Comparison of ENCODE assay signal across 8 cellular contexts in the genomic region with DNA sequence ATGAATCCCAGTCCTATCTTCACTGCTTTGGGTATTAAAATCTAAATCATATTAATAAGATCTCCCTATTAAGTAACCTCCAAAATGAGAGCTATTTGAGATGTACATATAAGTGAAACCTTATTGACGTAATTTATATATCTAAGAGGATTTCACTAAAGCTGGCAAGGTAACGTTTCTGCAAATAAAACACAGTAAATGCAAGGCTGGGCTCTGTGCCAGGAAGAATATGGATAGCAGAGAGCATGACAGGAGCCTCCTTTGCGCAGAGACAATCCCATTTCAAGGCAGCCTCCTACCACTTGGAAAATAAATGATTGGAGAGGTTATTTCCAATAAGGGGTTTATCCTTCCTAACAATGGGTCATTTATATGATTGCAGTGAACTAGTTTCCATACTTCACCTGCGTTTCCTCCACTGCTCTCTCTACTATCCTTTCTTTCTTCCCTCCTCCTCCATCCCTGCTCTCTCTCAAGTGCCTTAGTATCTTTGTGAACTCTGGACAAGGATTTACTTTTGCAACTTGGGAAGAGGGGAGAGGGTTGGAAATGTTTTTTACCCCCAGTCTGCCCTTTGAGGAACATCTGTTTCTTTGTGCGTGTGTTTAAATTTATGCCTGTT. TPM values are rescaled to one million over a fixed set of nuclear protein-coding genes. Genes with fewer than 3 reads are reported as not detected.
DNase-seq lines count a peak whose midpoint lies in the region; ATAC-seq and TF ChIP-seq lines count a peak whose summit lies in the region.

No MANE protein-coding gene starts in this region.

- H3K9me2 ChIP-seq in DOHH2 (replicated peaks; ENCODE audit: control insufficient read depth, low read length): no peaks in the 10 kb centered on the region

- H3K27me3 ChIP-seq in DOHH2 (ENCODE audit: control insufficient read depth, low read length) (no peaks in the 10 kb centered on the region), testis (no peaks in the 10 kb centered on the region)

- H3K4me3 ChIP-seq in DOHH2 (ENCODE audit: low read length): peak overlapping the region; percentile 90
- peak overlapping the region; percentile 93 for H3K4me3 ChIP-seq in coronary artery
- H3K4me3 ChIP-seq in testis: no peak overlapping the region

- peaks cover 55% of the 10 kb centered on the region for H3K4me1 ChIP-seq in DOHH2 (ENCODE audit: control insufficient read depth, low read length)
- H3K4me1 ChIP-seq in testis: peaks cover 44% of the 10 kb centered on the region

- peak; percentile 70 for DNase-seq in NCI-H2227 (lab: John Stamatoyannopoulos, UW; ENCODE audit: unreplicated experiment)
- no peak for DNase-seq in coronary artery (ENCODE audit: low spot score)
- no peak for DNase-seq in osteocyte (ENCODE audit: extremely low spot score, unreplicated experiment)
- DNase-seq in GDM1 (lab: John Stamatoyannopoulos, UW): no peak
- DNase-seq in testis: no peak
- DNase-seq in activated T-helper 2 cell treated with anti-CD3 and anti-CD28 coated beads, Interferon-gamma antibody, Interleukin-2, Interleukin-4, amounts not matched to agents 10 μg/mL and 5 μg/mL and 100 μg/mL, durations not matched to agents 14 hours and 24 hours and 36 hours (ENCODE audit: low spot score): no peak

- peaks cover 49% of the 10 kb centered on the region for H3F3A ChIP-seq in DOHH2 (ENCODE audit: control insufficient read depth, insufficient read depth)

- H3K9me3 ChIP-seq in DOHH2 (ENCODE audit: control insufficient read depth, insufficient read depth, low read length): no peaks in the 10 kb centered on the region
- H3K9me3 ChIP-seq in testis: no peaks in the 10 kb centered on the region

- H4K20me1 ChIP-seq in DOHH2 (ENCODE audit: control insufficient read depth, insufficient read depth, low read depth, low read length): no peaks in the 10 kb centered on the region

- no peak for ATAC-seq in HG03442 (IDR thresholded peaks at IDR 0.05; ENCODE audit: unreplicated experiment)

- H3K27me3 Mint-ChIP-seq in osteocyte (ENCODE audit: unreplicated experiment): no peaks in the 10 kb centered on the region
- H3K27me3 Mint-ChIP-seq in activated T-helper 2 cell treated with anti-CD3 and anti-CD28 coated beads, Interferon-gamma antibody, Interleukin-2, Interleukin-4, amounts not matched to agents 10 μg/mL and 5 μg/mL and 100 μg/mL, durations not matched to agents 14 hours and 24 hours and 36 hours (ENCODE audit: low read depth): peaks cover 44% of the 10 kb centered on the region

- H3K9me3 Mint-ChIP-seq in osteocyte (ENCODE audit: unreplicated experiment): no peaks in the 10 kb centered on the region
- no peaks in the 10 kb centered on the region for H3K9me3 Mint-ChIP-seq in activated T-helper 2 cell treated with anti-CD3 and anti-CD28 coated beads, Interferon-gamma antibody, Interleukin-2, Interleukin-4, amounts not matched to agents 10 μg/mL and 5 μg/mL and 100 μg/mL, durations not matched to agents 14 hours and 24 hours and 36 hours

- H3K36me3 ChIP-seq in DOHH2 (ENCODE audit: control insufficient read depth, low read length) (no peaks in the 10 kb centered on the region), testis (ENCODE audit: low read depth, missing control alignments) (no peaks in the 10 kb centered on the region)

- H3K27ac Mint-ChIP-seq in osteocyte (ENCODE audit: unreplicated experiment): peak overlapping the region; percentile 96
- H3K27ac Mint-ChIP-seq in activated T-helper 2 cell treated with anti-CD3 and anti-CD28 coated beads, Interferon-gamma antibody, Interleukin-2, Interleukin-4, amounts not matched to agents 10 μg/mL and 5 μg/mL and 100 μg/mL, durations not matched to agents 14 hours and 24 hours and 36 hours: no peak overlapping the region

- H3K27ac ChIP-seq in DOHH2 (ENCODE audit: low read depth, low read length) (peak overlapping the region; percentile 96), coronary artery (peak overlapping the region; percentile 97 to 98), testis (peak overlapping the region in 1 of 2 donors; percentile 97)

- intact Hi-C loops in testis (cut with DNase I; ENCODE audit: low total_unique reads): no loop called here
- intact Hi-C loops in activated T-helper 2 cell treated with anti-CD3 and anti-CD28 coated beads, Interferon-gamma antibody, Interleukin-2, Interleukin-4, amounts not matched to agents 10 μg/mL and 5 μg/mL and 100 μg/mL, durations not matched to agents 14 hours and 24 hours and 36 hours (cut with micrococcal nuclease): loop anchor here (5.0 kb wide), 1 partner anchor 253 kb away; no protein-coding TSS in a partner anchor

- peak overlapping the region; percentile 98 for H3K4me2 ChIP-seq in DOHH2 (ENCODE audit: low read length)

- peaks cover 53% of the 10 kb centered on the region for H3K4me1 Mint-ChIP-seq in osteocyte (ENCODE audit: unreplicated experiment)
- H3K4me1 Mint-ChIP-seq in activated T-helper 2 cell treated with anti-CD3 and anti-CD28 coated beads, Interferon-gamma antibody, Interleukin-2, Interleukin-4, amounts not matched to agents 10 μg/mL and 5 μg/mL and 100 μg/mL, durations not matched to agents 14 hours and 24 hours and 36 hours (ENCODE audit: low read depth): peaks cover 45% of the 10 kb centered on the region

- 29 to 36% methylated on average over 5 of the region's 5 CpGs for WGBS in testis, 2 donors

- H3K36me3 Mint-ChIP-seq in osteocyte (ENCODE audit: unreplicated experiment): no peaks in the 10 kb centered on the region
- peaks cover 2% of the 10 kb centered on the region for H3K36me3 Mint-ChIP-seq in activated T-helper 2 cell treated with anti-CD3 and anti-CD28 coated beads, Interferon-gamma antibody, Interleukin-2, Interleukin-4, amounts not matched to agents 10 μg/mL and 5 μg/mL and 100 μg/mL, durations not matched to agents 14 hours and 24 hours and 36 hours (ENCODE audit: low read depth)

- H3K4me3 Mint-ChIP-seq in osteocyte (ENCODE audit: unreplicated experiment): peak overlapping the region; percentile 79
- no peak overlapping the region for H3K4me3 Mint-ChIP-seq in activated T-helper 2 cell treated with anti-CD3 and anti-CD28 coated beads, Interferon-gamma antibody, Interleukin-2, Interleukin-4, amounts not matched to agents 10 μg/mL and 5 μg/mL and 100 μg/mL, durations not matched to agents 14 hours and 24 hours and 36 hours (ENCODE audit: low read depth)

- TF ChIP-seq CTCF in DOHH2 (IDR thresholded peaks at IDR 0.05; ENCODE audit: low read depth, low read length, poor library complexity, severe bottlenecking) (no peak), coronary artery (IDR thresholded peaks at IDR 0.05) (no peak), osteocyte (IDR thresholded peaks at IDR 0.05) (no peak), testis (IDR thresholded peaks at IDR 0.05) (no peak)

- peaks cover 27% of the 10 kb centered on the region for H3K79me2 ChIP-seq in DOHH2 (ENCODE audit: control insufficient read depth, low read length)

- no peak for TF ChIP-seq POLR2A in testis (IDR thresholded peaks at IDR 0.05)

RNA-seq across cellular contexts. Expression of a gene that starts 3.0 kb away (rescaled TPM):
- total RNA-seq in osteocyte (43.3 and 46.7 TPM in 2 replicates), testis (10 to 100 TPM; 53.5 to 78.9 TPM)
- polyA plus RNA-seq in testis (ENCODE audit: insufficient read depth, low read depth, low replicate concordance): 11.6 TPM
- 1.4 and 1.5 TPM in 2 replicates for total RNA-seq in activated T-helper 2 cell treated with anti-CD3 and anti-CD28 coated beads, Interferon-gamma antibody, Interleukin-2, Interleukin-4, amounts not matched to agents 10 μg/mL and 5 μg/mL and 100 μg/mL, durations not matched to agents 14 hours and 24 hours and 36 hours

Comparison
In these comparisons a context has a peak if more than half of its experiments do, and no peak if none do; other contexts are left out.
1. H3K4me3 ChIP-seq: peak in DOHH2 (single experiment) and coronary artery (single experiment); none in testis (0 of 2).
2. RNA of a gene that starts 3.0 kb away (total RNA-seq): 53.5 to 78.9 TPM in testis and 43.3 to 46.7 TPM in osteocyte; 1.4 to 1.5 TPM in activated T-helper 2 cell treated with anti-CD3 and anti-CD28 coated beads, Interferon-gamma antibody, Interleukin-2, Interleukin-4, amounts not matched to agents 10 μg/mL and 5 μg/mL and 100 μg/mL, durations not matched to agents 14 hours and 24 hours and 36 hours; every median in the first group is over 10 times any median in the second.